ENCODE assay signal across 9 cellular contexts in genomic region chr20:64041040-64041780, GRCh38. TPM values are rescaled to one million over a fixed set of nuclear protein-coding genes. Genes with fewer than 3 reads are reported as not detected.
DNase-seq lines count a peak whose midpoint lies in the region; ATAC-seq lines count a peak whose summit lies in the region.
"Had no signal": no experiment of that assay in that cellular context is flagged by ENCODE, and none has a peak within 500 bp of the region (broad histone marks: within the 10 kb centered on the region; RNA-seq: fewer than 3 reads in every experiment).

No MANE protein-coding gene starts in this region.

- H3K4me3 Mint-ChIP-seq in activated T-cell treated with anti-CD3 and anti-CD28 coated beads, Interleukin-2, amount 50 U/mL, for 72 hours = peak overlapping the region; percentile 65 to 86
- H3K4me3 Mint-ChIP-seq in stimulated activated naive CD8-positive, alpha-beta T cell treated with anti-CD3 and anti-CD28 coated beads, Interleukin-15, amount 100 ng/mL, for 72 hours = peak overlapping the region; percentile 85 to 91

- no peak for ATAC-seq in activated T-cell treated with anti-CD3 and anti-CD28 coated beads, Interleukin-2, amount 50 U/mL, for 72 hours (replicated peaks in 1 of 2)
- no peak for ATAC-seq in stimulated activated naive CD8-positive, alpha-beta T cell treated with anti-CD3 and anti-CD28 coated beads, Interleukin-15, amount 100 ng/mL, for 72 hours
- ATAC-seq in GM21529 (IDR thresholded peaks at IDR 0.05; ENCODE audit: unreplicated experiment) = no peak
- ATAC-seq in HG02840 (IDR thresholded peaks at IDR 0.05; ENCODE audit: low FRiP score, unreplicated experiment) = no peak

- H3K27me3 Mint-ChIP-seq in activated T-cell treated with anti-CD3 and anti-CD28 coated beads, Interleukin-2, amount 50 U/mL, for 72 hours (ENCODE audit: low read depth) = peaks cover 1% of the 10 kb centered on the region
- H3K27me3 Mint-ChIP-seq in stimulated activated naive CD8-positive, alpha-beta T cell treated with anti-CD3 and anti-CD28 coated beads, Interleukin-15, amount 100 ng/mL, for 72 hours = peaks cover 13% of the 10 kb centered on the region

- H3K4me1 Mint-ChIP-seq in activated T-cell treated with anti-CD3 and anti-CD28 coated beads, Interleukin-2, amount 50 U/mL, for 72 hours (ENCODE audit: low read depth) = peaks cover 35% of the 10 kb centered on the region
- H3K4me1 Mint-ChIP-seq in stimulated activated naive CD8-positive, alpha-beta T cell treated with anti-CD3 and anti-CD28 coated beads, Interleukin-15, amount 100 ng/mL, for 72 hours = peaks cover 66% of the 10 kb centered on the region

- H3K36me3 Mint-ChIP-seq in activated T-cell treated with anti-CD3 and anti-CD28 coated beads, Interleukin-2, amount 50 U/mL, for 72 hours (ENCODE audit: insufficient read depth in 2 of 2) = no peaks in the 10 kb centered on the region

- DNase-seq in activated T-cell treated with anti-CD3 and anti-CD28 coated beads, Interleukin-2, amount 50 U/mL, for 72 hours = no peak
- DNase-seq in activated T-cell treated with anti-CD3 and anti-CD28 coated beads, Interleukin-2, amount 50 U/mL, for 1 hour = no peak
- DNase-seq in NCI-H1694 treated with DMSO at 0.1 percent for 48 hours (lab: John Stamatoyannopoulos, UW) = peak; percentile 51
- peak; percentile 87 for DNase-seq in cerebellum (ENCODE audit: low spot score)
- no peak for DNase-seq in stimulated activated naive CD8-positive, alpha-beta T cell treated with anti-CD3 and anti-CD28 coated beads, Interleukin-15, amount 100 ng/mL, for 72 hours
- no peak for DNase-seq in NOMO-1 treated with dmso at 0.1 percent for 144 hours (lab: John Stamatoyannopoulos, UW; ENCODE audit: unreplicated experiment)
- DNase-seq: NCI-H1436 treated with DMSO at 0.1 percent for 48 hours had no signal

- H3K9me3 Mint-ChIP-seq in activated T-cell treated with anti-CD3 and anti-CD28 coated beads, Interleukin-2, amount 50 U/mL, for 72 hours = no peaks in the 10 kb centered on the region
- no peaks in the 10 kb centered on the region for H3K9me3 Mint-ChIP-seq in stimulated activated naive CD8-positive, alpha-beta T cell treated with anti-CD3 and anti-CD28 coated beads, Interleukin-15, amount 100 ng/mL, for 72 hours

- H3K27ac Mint-ChIP-seq in activated T-cell treated with anti-CD3 and anti-CD28 coated beads, Interleukin-2, amount 50 U/mL, for 72 hours = no peak overlapping the region
- peak overlapping the region in 1 of 2 donors; percentile 93 for H3K27ac Mint-ChIP-seq in stimulated activated naive CD8-positive, alpha-beta T cell treated with anti-CD3 and anti-CD28 coated beads, Interleukin-15, amount 100 ng/mL, for 72 hours

RNA-seq across cellular contexts. Expression of gene C20orf204, which starts 5.2 kb away (rescaled TPM):
- 10 to 100 TPM; 28.6 to 35.6 TPM for total RNA-seq in activated T-cell treated with anti-CD3 and anti-CD28 coated beads, Interleukin-2, amount 50 U/mL, for 72 hours
- total RNA-seq in cerebellum = 3.8 TPM

RNA-seq across cellular contexts. Expression of gene SOX18, which starts 8.2 kb away (rescaled TPM):
- total RNA-seq in activated T-cell treated with anti-CD3 and anti-CD28 coated beads, Interleukin-2, amount 50 U/mL, for 72 hours = under 1 TPM; 0.46 to 0.72 TPM
- total RNA-seq in cerebellum = 1.6 TPM

RNA-seq across cellular contexts. Expression of gene TCEA2, which starts 21.8 kb away (rescaled TPM):
- total RNA-seq in activated T-cell treated with anti-CD3 and anti-CD28 coated beads, Interleukin-2, amount 50 U/mL, for 72 hours = 10 to 100 TPM; 55.5 to 61.6 TPM
- 26.5 TPM for total RNA-seq in cerebellum

RNA-seq across cellular contexts. Expression of gene RGS19, which starts 38.1 kb away (rescaled TPM):
- total RNA-seq in activated T-cell treated with anti-CD3 and anti-CD28 coated beads, Interleukin-2, amount 50 U/mL, for 72 hours = 10 to 100 TPM; 38.1 to 40.0 TPM
- 8.4 TPM for total RNA-seq in cerebellum

RNA-seq across cellular contexts. Expression of gene OPRL1, which starts 38.7 kb away (rescaled TPM):
- total RNA-seq in activated T-cell treated with anti-CD3 and anti-CD28 coated beads, Interleukin-2, amount 50 U/mL, for 72 hours = 1 to 10 TPM; 1.3 to 1.7 TPM
- 9.5 TPM for total RNA-seq in cerebellum

Comparison
In these comparisons a context has a peak if more than half of its experiments do, and no peak if none do; other contexts are left out.
1. DNase-seq: peak in NCI-H1694 treated with DMSO at 0.1 percent for 48 hours (single experiment) and cerebellum (single experiment); none in activated T-cell treated with anti-CD3 and anti-CD28 coated beads, Interleukin-2, amount 50 U/mL, for 72 hours (0 of 2), activated T-cell treated with anti-CD3 and anti-CD28 coated beads, Interleukin-2, amount 50 U/mL, for 1 hour (single experiment), stimulated activated naive CD8-positive, alpha-beta T cell treated with anti-CD3 and anti-CD28 coated beads, Interleukin-15, amount 100 ng/mL, for 72 hours (0 of 2) and NOMO-1 treated with dmso at 0.1 percent for 144 hours (single experiment).